ENCODE assay signal across 1 cellular context in genomic region chr5:141100243-141100805, GRCh38.
TF ChIP-seq lines count a peak whose summit lies in the region.

Gene PCDHB3, plus strand, starts transcription at chr5:141100473. Its CDS starts 177 bp downstream, at chr5:141100650.

TF ChIP-seq in H1, 55 proteins besides CTCF, POLR2A, EP300 and RAD21 (continued from another document):
- TF ChIP-seq TAF1 (IDR thresholded peaks at IDR 0.05; ENCODE audit: low read depth, low read length) (no peak), POLR2AphosphoS5 (IDR thresholded peaks at IDR 0.05; ENCODE audit: low read depth, low read length) (peak; percentile 69; the same call in 1 of the 2 replicates)
